8 cellular contexts compared by ENCODE assay signal in the genomic region with DNA sequence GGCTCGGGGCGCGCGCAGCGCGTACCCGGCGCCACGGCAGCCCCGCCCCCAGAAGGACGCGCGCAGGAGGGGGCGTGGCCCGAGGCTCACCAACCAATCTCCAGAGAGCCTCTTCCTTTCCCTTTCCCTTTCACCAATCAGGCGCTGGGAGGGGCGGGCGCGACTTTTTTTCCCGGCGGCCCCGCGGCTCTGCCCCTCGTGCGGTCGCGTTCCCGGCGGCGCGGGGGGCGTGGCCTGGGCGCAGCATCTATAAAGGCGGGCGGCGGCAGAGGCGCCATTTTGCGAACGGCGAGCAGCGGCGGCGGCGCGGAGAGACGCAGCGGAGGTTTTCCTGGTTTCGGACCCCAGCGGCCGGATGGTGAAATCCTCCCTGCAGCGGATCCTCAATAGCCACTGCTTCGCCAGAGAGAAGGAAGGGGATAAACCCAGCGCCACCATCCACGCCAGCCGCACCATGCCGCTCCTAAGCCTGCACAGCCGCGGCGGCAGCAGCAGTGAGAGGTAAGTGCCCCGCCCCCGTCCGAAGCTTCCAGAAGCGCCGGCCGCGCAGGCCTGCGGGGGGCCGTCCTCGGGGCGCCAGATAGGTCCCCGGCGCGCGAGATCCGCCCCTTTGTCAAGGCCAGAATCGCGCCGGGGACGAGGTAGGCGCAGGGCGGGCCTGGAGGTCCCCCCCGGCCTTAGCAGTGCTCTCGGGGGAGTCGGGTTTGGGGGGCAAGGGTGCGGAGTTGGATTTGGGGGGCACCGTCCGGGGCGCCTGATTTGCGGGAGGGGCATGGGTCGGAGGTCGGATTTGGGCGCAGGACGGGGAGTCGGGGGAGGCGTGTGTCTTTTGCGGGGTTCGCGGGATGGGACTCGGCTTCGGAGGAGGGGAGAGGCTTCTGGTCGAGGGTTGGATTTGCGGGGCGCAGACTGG. TPM values are rescaled to one million over a fixed set of nuclear protein-coding genes. Genes with fewer than 3 reads are reported as not detected.
DNase-seq lines count a peak whose midpoint lies in the region; TF ChIP-seq lines count a peak whose summit lies in the region.

No MANE protein-coding gene starts in this region.

- H3K4me1 ChIP-seq in HUES48 (ENCODE audit: control insufficient read depth, insufficient read depth, low read length) (no peaks in the 10 kb centered on the region), NT2/D1 (ENCODE audit: insufficient read depth, insufficient read length) (peaks cover 19% of the 10 kb centered on the region)

- H3K36me3 ChIP-seq in HUES48 (ENCODE audit: control insufficient read depth, insufficient read depth, low read length) (peaks cover 20% of the 10 kb centered on the region), NT2/D1 (ENCODE audit: insufficient read depth, insufficient read length, low read length) (peaks cover 39% of the 10 kb centered on the region)

- DNase-seq in COLO829 (ENCODE audit: low spot score) (peak; percentile 100), GM20000 (ENCODE audit: low spot score) (peak; percentile 100), NT2/D1 (ENCODE audit: low read depth, low spot score) (peak; percentile 93), endothelial cell (ENCODE audit: low spot score) (peak; percentile 99), midbrain (lab: John Stamatoyannopoulos, UW) (peak; percentile 97)
- peak; percentile 99 for DNase-seq in activated CD8-positive, alpha-beta memory T cell treated with anti-CD3 and anti-CD28 coated beads, Interleukin-2, amount 50 U/mL, for 4 hours
- peak; percentile 98 for DNase-seq in stimulated activated CD8-positive, alpha-beta memory T cell treated with anti-CD3 and anti-CD28 coated beads, Interleukin-15, amount 100 ng/mL, for 48 hours (ENCODE audit: low read depth in 2 of 2)

- H3K27me3 Mint-ChIP-seq in endothelial cell (ENCODE audit: unreplicated experiment): peaks cover 17% of the 10 kb centered on the region

- H3K27me3 ChIP-seq in HUES48 (ENCODE audit: control insufficient read depth, insufficient read depth, low read length) (no peaks in the 10 kb centered on the region), NT2/D1 (ENCODE audit: insufficient read depth, insufficient read length) (no peaks in the 10 kb centered on the region)

- peak overlapping the region; percentile 94 for H3K27ac ChIP-seq in HUES48 (ENCODE audit: low read depth, low read length)

- H3K9ac ChIP-seq in HUES48 (ENCODE audit: low read depth, low read length): peak overlapping the region; percentile 95
- H3K9ac ChIP-seq in NT2/D1 (ENCODE audit: insufficient read length, low read depth): peak overlapping the region; percentile 100

- TF ChIP-seq CTCF in GM20000 (IDR thresholded peaks at IDR 0.05; ENCODE audit: extremely low read depth, missing control alignments) (no peak), endothelial cell (IDR thresholded peaks at IDR 0.05; ENCODE audit: unreplicated experiment) (no peak)

- no peaks in the 10 kb centered on the region for H3K9me3 Mint-ChIP-seq in endothelial cell (ENCODE audit: unreplicated experiment)

- H3K4me1 Mint-ChIP-seq in endothelial cell (ENCODE audit: unreplicated experiment): peaks cover 15% of the 10 kb centered on the region

- no peaks in the 10 kb centered on the region for H3K9me3 ChIP-seq in HUES48 (ENCODE audit: control insufficient read depth, insufficient read depth, low read length)
- H3K9me3 ChIP-seq in NT2/D1 (ENCODE audit: insufficient read depth, low read length): no peaks in the 10 kb centered on the region

- peaks cover 11% of the 10 kb centered on the region for H3K36me3 Mint-ChIP-seq in endothelial cell (ENCODE audit: low read depth, unreplicated experiment)

- H3K27ac Mint-ChIP-seq in endothelial cell (ENCODE audit: unreplicated experiment): peak overlapping the region; percentile 72

- H3K4me3 ChIP-seq in HUES48 (ENCODE audit: low read depth, low read length) (peak overlapping the region; percentile 100), NT2/D1 (ENCODE audit: insufficient read length, low read depth) (peak overlapping the region; percentile 100)

- H3K4me3 Mint-ChIP-seq in endothelial cell (ENCODE audit: unreplicated experiment): peak overlapping the region; percentile 97

RNA-seq across cellular contexts. Expression of a gene that starts 12.5 kb away (rescaled TPM):
- total RNA-seq in endothelial cell (ENCODE audit: unreplicated experiment): 0.97 TPM

RNA-seq across cellular contexts. Expression of a gene that starts 13.3 kb away (rescaled TPM):
- not detected for total RNA-seq in endothelial cell (ENCODE audit: unreplicated experiment)

RNA-seq across cellular contexts. Expression of a gene that starts 20.4 kb away (rescaled TPM):
- 5.6 TPM for total RNA-seq in endothelial cell (ENCODE audit: unreplicated experiment)

RNA-seq across cellular contexts. Expression of a gene that starts 32.9 kb away (rescaled TPM):
- 137 TPM for total RNA-seq in endothelial cell (ENCODE audit: unreplicated experiment)

RNA-seq across cellular contexts. Expression of a gene that starts 33.4 kb away (rescaled TPM):
- total RNA-seq in endothelial cell (ENCODE audit: unreplicated experiment): 126 TPM

Comparison
In these comparisons a context has a peak if more than half of its experiments do, and no peak if none do; other contexts are left out.
1. Peak in every context shown above with its lines: DNase-seq, H3K4me3 ChIP-seq and H3K27ac ChIP-seq.